ENCODE assay signal across 8 cellular contexts in the genomic region with DNA sequence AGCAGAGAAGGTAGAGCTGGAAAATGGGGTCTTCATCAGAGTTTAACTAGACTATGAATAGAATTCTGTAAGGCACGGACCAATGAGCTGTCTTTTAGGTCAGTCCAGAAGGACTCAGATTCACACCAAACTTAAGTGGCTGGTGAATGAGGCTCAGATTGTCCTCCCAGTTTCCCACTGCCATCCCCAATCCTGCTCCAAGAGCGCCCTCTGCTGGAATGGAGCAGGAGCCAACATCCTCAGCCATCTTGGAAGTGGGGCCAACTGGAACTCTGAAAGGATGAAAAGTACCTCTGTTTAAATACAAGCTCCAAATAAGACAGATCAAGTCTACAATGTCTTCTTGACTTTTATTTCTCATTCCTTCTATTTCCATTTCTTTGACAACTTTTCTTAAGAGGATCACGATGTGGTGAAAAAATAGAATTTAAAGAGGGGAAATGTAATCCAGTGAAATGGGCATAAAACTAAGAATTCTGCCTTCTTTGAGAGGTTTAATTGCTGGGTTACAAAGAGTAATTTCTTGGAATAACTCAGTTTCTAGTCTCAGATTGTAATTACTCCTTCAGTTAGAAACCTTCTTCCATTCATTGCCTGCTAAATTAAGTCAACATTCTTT.
DNase-seq lines count a peak whose midpoint lies in the region; ATAC-seq and TF ChIP-seq lines count a peak whose summit lies in the region.

No MANE protein-coding gene starts in this region.

- POLR2A ChIA-PET in activated CD4-positive, alpha-beta T cell treated with anti-CD3 and anti-CD28 coated beads, Interleukin-2, amount 10 ng/mL, durations not matched to agents 7 days and 5 days (lab: Charles Lee), result no interaction called here

- H3K4me1 ChIP-seq in lower lobe of right lung, result peaks cover 24% of the 10 kb centered on the region

- H3K27ac Mint-ChIP-seq in activated CD4-positive, alpha-beta T cell treated with anti-CD3 and anti-CD28 coated beads, Interleukin-2, amount 10 ng/mL, durations not matched to agents 7 days and 5 days, result no peak overlapping the region

- no peaks in the 10 kb centered on the region for H3K27me3 Mint-ChIP-seq in activated CD4-positive, alpha-beta T cell treated with anti-CD3 and anti-CD28 coated beads, Interleukin-2, amount 10 ng/mL, durations not matched to agents 7 days and 5 days

- no peaks in the 10 kb centered on the region for H3K36me3 Mint-ChIP-seq in activated CD4-positive, alpha-beta T cell treated with anti-CD3 and anti-CD28 coated beads, Interleukin-2, amount 10 ng/mL, durations not matched to agents 7 days and 5 days (ENCODE audit: low read depth)

- H3K4me3 ChIP-seq in lower lobe of right lung, result no peak overlapping the region

- intact Hi-C loops in lower lobe of right lung (cut with DNase I), result no loop called here

- H3K27ac ChIP-seq in lower lobe of right lung, result no peak overlapping the region

- H3K36me3 ChIP-seq in lower lobe of right lung, result no peaks in the 10 kb centered on the region

- TF ChIP-seq CTCF in lower lobe of right lung (IDR thresholded peaks at IDR 0.05), result peak; percentile 97

- no peak overlapping the region for H3K4me3 Mint-ChIP-seq in activated CD4-positive, alpha-beta T cell treated with anti-CD3 and anti-CD28 coated beads, Interleukin-2, amount 10 ng/mL, durations not matched to agents 7 days and 5 days

- H3K27me3 ChIP-seq in lower lobe of right lung (ENCODE audit: low read depth), result no peaks in the 10 kb centered on the region

- H3K9me3 ChIP-seq in lower lobe of right lung, result no peaks in the 10 kb centered on the region

- peak; percentile 83 for DNase-seq in DMS53 (lab: John Stamatoyannopoulos, UW)
- DNase-seq in NCI-H524 (lab: John Stamatoyannopoulos, UW), result peak; percentile 89 to 95
- peak; percentile 85 for DNase-seq in activated CD4-positive, alpha-beta T cell treated with anti-CD3 and anti-CD28 coated beads, Interleukin-2, amount 10 ng/mL, durations not matched to agents 7 days and 5 days
- peak; percentile 88 for DNase-seq in dedifferentiated amniotic fluid mesenchymal stem cell (ENCODE audit: extremely low spot score)
- peak; percentile 81 for DNase-seq in lower lobe of right lung
- DNase-seq in stimulated activated CD8-positive, alpha-beta memory T cell treated with anti-CD3 and anti-CD28 coated beads, Interleukin-12 subunit alpha, Interleukin-12 subunit beta, amount 100 ng/mL, for 24 hours (ENCODE audit: extremely low read depth), result peak; percentile 47

- H3K4me1 Mint-ChIP-seq in activated CD4-positive, alpha-beta T cell treated with anti-CD3 and anti-CD28 coated beads, Interleukin-2, amount 10 ng/mL, durations not matched to agents 7 days and 5 days, result peaks cover 17% of the 10 kb centered on the region

- ATAC-seq in HG03159 (IDR thresholded peaks at IDR 0.05; ENCODE audit: unreplicated experiment), result peak; percentile 66
- ATAC-seq in lower lobe of right lung, result peak; percentile 77 to 84
- no peak for ATAC-seq in GM19324 (IDR thresholded peaks at IDR 0.05; ENCODE audit: low FRiP score, unreplicated experiment)

- CTCF ChIA-PET in activated CD4-positive, alpha-beta T cell treated with anti-CD3 and anti-CD28 coated beads, Interleukin-2, amount 10 ng/mL, durations not matched to agents 7 days and 5 days (lab: Charles Lee), result interaction anchor here (0.7 to 7.7 kb wide), 26 partner anchors 11 to 1251 kb away, joined by 3 to 182 read pairs (median 3); no protein-coding TSS in a partner anchor

- no peaks in the 10 kb centered on the region for H3K9me3 Mint-ChIP-seq in activated CD4-positive, alpha-beta T cell treated with anti-CD3 and anti-CD28 coated beads, Interleukin-2, amount 10 ng/mL, durations not matched to agents 7 days and 5 days
